In genomic region chr9:82790868-82791267, GRCh38 we compare ENCODE assay signal across 18 cellular contexts.
"Had no signal": no experiment of that assay in that cellular context is flagged by ENCODE, and none has a peak within 500 bp of the region (broad histone marks: within the 10 kb centered on the region; RNA-seq: fewer than 3 reads in every experiment).

No MANE protein-coding gene starts in this region.

- H3K9me3 Mint-ChIP-seq: activated T-cell treated with anti-CD3 and anti-CD28 coated beads, Interleukin-2, amount 50 U/mL, for 4 hours had no signal

- ATAC-seq: activated T-cell treated with anti-CD3 and anti-CD28 coated beads, Interleukin-2, amount 50 U/mL, for 4 hours; left lung; naive thymus-derived CD4-positive, alpha-beta T cell; WTC11 had no signal

- FAIRE-seq: TTC549 had no signal

- H3K36me3 Mint-ChIP-seq: naive thymus-derived CD4-positive, alpha-beta T cell had no signal

- DNase-seq: activated CD8-positive, alpha-beta memory T cell treated with anti-CD3 and anti-CD28 coated beads, Interleukin-2, amount 50 U/mL, for 48 hours; activated naive CD4-positive, alpha-beta T cell treated with Interleukin-2 at 50 U/mL for 16 hours; activated T-cell treated with anti-CD3 and anti-CD28 coated beads, Interleukin-2, amount 50 U/mL, for 4 hours; cortex of kidney; left lung; naive thymus-derived CD4-positive, alpha-beta T cell; ovary; spleen; stimulated activated CD4-positive, alpha-beta T cell treated with anti-CD3 and anti-CD28 coated beads, Interleukin-4, amount 100 ng/mL, for 1 hour; stimulated activated naive CD4-positive, alpha-beta T cell; substantia nigra; T-helper 2 cell; thyroid gland had no signal

- H3K4me1 ChIP-seq: left lung, prostate gland, spleen, thyroid gland had no signal

- H3K4me3 Mint-ChIP-seq: activated T-cell treated with anti-CD3 and anti-CD28 coated beads, Interleukin-2, amount 50 U/mL, for 4 hours; naive thymus-derived CD4-positive, alpha-beta T cell; WTC11 had no signal

- H3K36me3 ChIP-seq: left lung, ovary, prostate gland, spleen, thyroid gland had no signal

- H3K4me3 ChIP-seq: left lung, lung, ovary, prostate gland, spleen, thyroid gland had no signal

- H3K27me3 ChIP-seq: left lung, ovary, spleen, thyroid gland had no signal

- H3K27ac Mint-ChIP-seq: naive thymus-derived CD4-positive, alpha-beta T cell; WTC11 had no signal

- H3K9me3 ChIP-seq: ovary, prostate gland, spleen, thyroid gland had no signal

- H3K27ac ChIP-seq: epithelial cell of prostate, left lung, ovary, prostate gland, spleen, thyroid gland had no signal
